Comparison of ENCODE assay signal across 1 cellular context in the genomic region with DNA sequence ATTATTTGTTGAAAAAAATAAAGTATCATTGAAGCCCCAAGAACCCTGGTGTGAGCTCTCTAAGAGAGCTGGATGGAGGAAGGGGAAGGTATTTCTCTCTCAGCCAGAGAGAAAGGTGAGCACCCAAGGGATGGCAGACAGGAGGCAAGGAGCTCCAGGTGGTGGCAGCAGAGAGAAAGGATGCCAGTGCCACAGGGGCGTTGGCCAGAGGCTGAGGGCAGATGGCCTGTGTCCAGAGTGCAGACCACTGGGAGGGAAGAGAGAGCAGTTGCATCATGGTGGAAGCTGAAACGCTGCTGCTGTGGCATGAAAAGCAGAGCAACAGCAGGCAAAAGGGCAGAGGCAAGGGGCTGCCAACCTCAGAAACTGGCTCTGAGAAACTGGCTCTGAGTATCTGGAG.
TF ChIP-seq lines count a peak whose summit lies in the region.

No MANE protein-coding gene starts in this region.

TF ChIP-seq in HepG2, 621 proteins besides CTCF, POLR2A, EP300 and RAD21 (continued from another document):
- TF ChIP-seq, protein P1, sequence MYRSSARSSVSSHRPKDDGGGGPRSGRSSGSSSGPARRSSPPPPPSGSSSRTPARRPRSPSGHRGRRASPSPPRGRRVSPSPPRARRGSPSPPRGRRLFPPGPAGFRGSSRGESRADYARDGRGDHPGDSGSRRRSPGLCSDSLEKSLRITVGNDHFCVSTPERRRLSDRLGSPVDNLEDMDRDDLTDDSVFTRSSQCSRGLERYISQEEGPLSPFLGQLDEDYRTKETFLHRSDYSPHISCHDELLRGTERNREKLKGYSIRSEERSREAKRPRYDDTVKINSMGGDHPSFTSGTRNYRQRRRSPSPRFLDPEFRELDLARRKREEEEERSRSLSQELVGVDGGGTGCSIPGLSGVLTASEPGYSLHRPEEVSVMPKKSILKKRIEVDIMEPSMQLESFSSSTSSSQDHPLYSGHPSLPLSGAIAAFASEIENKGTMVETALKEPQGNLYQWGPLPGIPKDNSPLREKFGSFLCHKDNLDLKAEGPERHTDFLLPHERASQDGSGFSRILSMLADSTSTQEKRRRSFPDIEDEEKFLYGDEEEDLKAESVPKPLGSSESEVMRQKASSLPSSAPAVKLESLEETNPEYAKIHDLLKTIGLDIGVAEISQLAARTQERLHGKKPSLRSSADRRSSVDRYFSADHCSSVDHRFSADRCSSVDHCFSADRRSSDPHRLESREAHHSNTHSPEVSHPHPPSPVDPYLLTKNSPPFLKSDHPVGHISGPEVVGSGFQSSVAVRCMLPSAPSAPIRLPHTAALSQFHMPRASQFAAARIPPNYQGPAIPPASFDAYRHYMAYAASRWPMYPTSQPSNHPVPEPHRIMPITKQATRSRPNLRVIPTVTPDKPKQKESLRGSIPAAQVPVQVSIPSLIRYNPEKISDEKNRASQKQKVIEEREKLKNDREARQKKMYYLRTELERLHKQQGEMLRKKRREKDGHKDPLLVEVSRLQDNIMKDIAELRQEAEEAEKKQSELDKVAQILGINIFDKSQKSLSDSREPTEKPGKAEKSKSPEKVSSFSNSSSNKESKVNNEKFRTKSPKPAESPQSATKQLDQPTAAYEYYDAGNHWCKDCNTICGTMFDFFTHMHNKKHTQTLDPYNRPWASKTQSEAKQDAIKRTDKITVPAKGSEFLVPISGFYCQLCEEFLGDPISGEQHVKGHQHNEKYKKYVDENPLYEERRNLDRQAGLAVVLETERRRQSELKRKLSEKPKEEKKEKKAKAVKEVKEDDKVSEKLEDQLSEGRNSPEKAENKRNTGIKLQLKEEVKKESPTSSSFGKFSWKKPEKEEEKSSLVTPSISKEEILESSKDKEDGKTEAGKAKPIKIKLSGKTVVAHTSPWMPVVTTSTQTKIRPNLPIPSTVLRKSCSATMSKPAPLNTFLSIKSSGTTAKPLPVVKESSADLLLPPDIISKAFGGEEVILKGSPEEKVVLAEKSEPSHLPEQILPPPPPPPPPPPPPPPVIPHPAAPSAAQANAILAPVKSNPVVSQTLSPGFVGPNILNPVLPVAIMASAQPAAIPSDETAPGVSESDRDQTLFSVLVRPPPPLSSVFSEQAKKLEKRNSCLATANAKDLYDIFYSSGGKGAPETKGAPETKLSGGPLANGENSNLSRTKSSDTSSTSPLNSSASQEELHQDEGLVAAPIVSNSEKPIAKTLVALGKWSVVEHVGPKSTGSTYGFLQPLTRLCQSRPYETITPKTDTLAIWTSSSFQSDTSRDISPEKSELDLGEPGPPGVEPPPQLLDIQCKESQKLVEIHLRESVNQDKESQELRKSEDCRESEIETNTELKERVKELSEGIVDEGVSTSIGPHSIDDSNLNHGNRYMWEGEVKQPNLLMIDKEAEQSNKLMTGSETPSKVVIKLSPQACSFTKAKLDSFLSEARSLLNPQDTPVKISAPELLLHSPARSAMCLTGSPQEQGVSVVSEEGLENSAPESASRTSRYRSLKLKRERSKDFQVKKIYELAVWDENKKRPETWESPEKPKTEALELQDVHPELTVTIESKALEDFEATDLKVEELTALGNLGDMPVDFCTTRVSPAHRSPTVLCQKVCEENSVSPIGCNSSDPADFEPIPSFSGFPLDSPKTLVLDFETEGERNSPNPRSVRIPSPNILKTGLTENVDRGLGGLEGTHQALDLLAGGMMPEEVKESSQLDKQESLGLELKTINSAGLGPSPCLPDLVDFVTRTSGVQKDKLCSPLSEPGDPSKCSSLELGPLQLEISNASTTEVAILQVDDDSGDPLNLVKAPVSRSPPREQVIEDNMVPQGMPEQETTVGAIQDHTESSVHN (CRISPR knock-in tag; IDR thresholded peaks at IDR 0.05): no peak
- TF ChIP-seq SMC3 (IDR thresholded peaks at IDR 0.05; ENCODE audit: low read length): peak; percentile 20; the same call in 1 of the 2 replicates
- no peak for TF ChIP-seq ZFP36L1 (CRISPR knock-in tag; IDR thresholded peaks at IDR 0.05)
- peak; percentile 5; the same call in 1 of the 2 replicates for TF ChIP-seq CEBPB (IDR thresholded peaks at IDR 0.05; ENCODE audit: borderline replicate concordance, low read depth, low read length)
TF ChIP-seq in HepG2: peak in this region for 3.
